Comparison of ENCODE assay signal across 9 cellular contexts in the genomic region with DNA sequence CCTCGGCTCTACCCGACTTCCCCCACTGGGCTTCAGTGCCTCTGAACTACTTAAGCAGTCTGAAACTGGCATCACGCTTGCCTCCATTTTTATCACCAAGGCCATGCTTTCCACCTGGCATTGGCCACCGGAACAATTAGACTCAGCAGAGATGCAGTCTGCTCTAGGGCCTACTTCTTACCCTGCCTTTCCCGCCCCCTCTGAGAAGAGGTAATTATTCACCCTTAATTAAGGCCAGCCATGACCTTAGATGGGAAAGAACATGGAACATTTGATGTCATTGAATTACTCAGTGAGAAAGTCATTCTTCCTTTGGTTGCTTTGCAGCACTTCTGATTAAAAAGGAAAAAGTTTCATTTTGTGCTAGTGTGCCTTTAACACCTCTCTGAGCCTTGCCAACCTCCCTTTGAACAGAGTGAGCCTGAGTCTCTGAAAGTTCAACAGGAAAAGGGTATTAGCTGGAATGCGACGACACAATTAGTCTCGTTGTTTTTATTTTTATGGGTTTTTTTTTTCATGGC.
A peak's percentile ranks its signal among the peaks of the same experiment; 100 is the strongest.
DNase-seq lines count a peak whose midpoint lies in the region; ATAC-seq and TF ChIP-seq lines count a peak whose summit lies in the region.
"Had no signal": no experiment of that assay in that cellular context is flagged by ENCODE, and none has a peak within 500 bp of the region (broad histone marks: within the 10 kb centered on the region; RNA-seq: fewer than 3 reads in every experiment).

No MANE protein-coding gene starts in this region.

- no peak overlapping the region for H3K27ac Mint-ChIP-seq in GM23338

- no peak for TF ChIP-seq POLR2A in gastrocnemius medialis (IDR thresholded peaks at IDR 0.05)

- no peaks in the 10 kb centered on the region for H4K20me1 ChIP-seq in GM23338 (replicated peaks; ENCODE audit: insufficient read depth)

- H3K9me3 Mint-ChIP-seq in GM23338: no peaks in the 10 kb centered on the region; the same call in 2 of the 3 replicates

- 0 out of 2 replicates have a peak, but pooled peaks cover 7% of the 10 kb centered on the region for H3F3A ChIP-seq in GM23338 (replicated peaks; ENCODE audit: low read depth)

- DNase-seq in SJSA1 (ENCODE audit: low read depth in 1 of 2, low spot score in 2 of 2) (peak in 1 of 2 experiments; percentile 17), dorsolateral prefrontal cortex (peak in 1 of 10 donors; percentile 46), gastrocnemius medialis (no peak), NCI-H446 treated with DMSO at 0.1 percent for 48 hours (lab: John Stamatoyannopoulos, UW) (no peak), GM23338 (ENCODE audit: low spot score) (no peak)

- in situ Hi-C loops in gastrocnemius medialis (cut with MboI; ENCODE audit: low sequenced_read_pairs in 4 of 4): no loop called here

- TF ChIP-seq CTCF in dorsolateral prefrontal cortex (IDR thresholded peaks at IDR 0.05 in 54 of 56, conservative IDR thresholded peaks at IDR 0.05 in 2 of 56; ENCODE audit: low read depth in 1 of 56, partially characterized antibody in 56 of 56): no peak
- no peak for TF ChIP-seq CTCF in gastrocnemius medialis (IDR thresholded peaks at IDR 0.05 in 4 of 5, conservative IDR thresholded peaks at IDR 0.05 in 1 of 5)
- no peak for TF ChIP-seq CTCF in GM23338 (conservative IDR thresholded peaks at IDR 0.05; ENCODE audit: low read depth in 2 of 2)

- H3K36me3 ChIP-seq in ACC112 (ENCODE audit: insufficient read depth, low read length) (no peaks in the 10 kb centered on the region), SJSA1 (no peaks in the 10 kb centered on the region), gastrocnemius medialis (no peaks in the 10 kb centered on the region), GM23338 (ENCODE audit: insufficient read depth) (no peaks in the 10 kb centered on the region)
- H3K36me3 ChIP-seq: tibial nerve had no signal

- intact Hi-C loops in dorsolateral prefrontal cortex (cut with DNase I) (no loop called here), gastrocnemius medialis (cut with DNase I; ENCODE audit: low total_unique reads) (no loop called here)

- H3K27me3 Mint-ChIP-seq in GM23338 (ENCODE audit: insufficient read depth, low read depth, poor library complexity): peaks cover 8% of the 10 kb centered on the region

- no peaks in the 10 kb centered on the region for H3K9me3 ChIP-seq in SJSA1 (replicated peaks)
- no peaks in the 10 kb centered on the region for H3K9me3 ChIP-seq in gastrocnemius medialis
- H3K9me3 ChIP-seq: tibial nerve had no signal

- H3K4me3 ChIP-seq in ACC112 (ENCODE audit: low read depth, low read length) (0 out of 2 replicates have a peak overlapping the region, but pooled peaks have one; percentile 4), SJSA1 (no peak overlapping the region), dorsolateral prefrontal cortex (no peak overlapping the region), gastrocnemius medialis (no peak overlapping the region), GM23338 (no peak overlapping the region)
- H3K4me3 ChIP-seq: tibial nerve had no signal

- no peaks in the 10 kb centered on the region for H3K9me2 ChIP-seq in GM23338 (ENCODE audit: insufficient read depth)

- H3K79me2 ChIP-seq in ACC112 (ENCODE audit: control insufficient read depth, insufficient read depth, low read length, unreplicated experiment) (no peaks in the 10 kb centered on the region), GM23338 (replicated peaks; ENCODE audit: insufficient read depth) (no peaks in the 10 kb centered on the region)

- peak overlapping the region; percentile 92 for H3K27ac ChIP-seq in ACC112 (ENCODE audit: low read depth, low read length)
- H3K27ac ChIP-seq in SJSA1: peak overlapping the region; percentile 67
- H3K27ac ChIP-seq in dorsolateral prefrontal cortex: peak overlapping the region in 45 of 59 donors; percentile 1 to 98 (median 89)
- H3K27ac ChIP-seq in gastrocnemius medialis: peak overlapping the region; percentile 45 to 59 (median 48)
- no peak overlapping the region for H3K27ac ChIP-seq in GM23338 (ENCODE audit: low read depth)

- H3K27me3 ChIP-seq in ACC112 (ENCODE audit: insufficient read depth, low read length) (no peaks in the 10 kb centered on the region), SJSA1 (replicated peaks) (no peaks in the 10 kb centered on the region), dorsolateral prefrontal cortex (no peaks in the 10 kb centered on the region), gastrocnemius medialis (peaks cover 23 to 24% (median 24%) of the 10 kb centered on the region in 3 donors), GM23338 (ENCODE audit: insufficient read depth) (no peaks in the 10 kb centered on the region)
- H3K27me3 ChIP-seq: tibial nerve had no signal

- H2AFZ ChIP-seq in ACC112 (ENCODE audit: low read length, unreplicated experiment) (peak overlapping the region; percentile 59), GM23338 (no peak overlapping the region)

- no peak overlapping the region for H3K4me2 ChIP-seq in GM23338

- peaks cover 24% of the 10 kb centered on the region for H3K4me1 ChIP-seq in ACC112 (ENCODE audit: control insufficient read depth, insufficient read depth, low read length, unreplicated experiment)
- H3K4me1 ChIP-seq in SJSA1 (replicated peaks): peaks cover 41% of the 10 kb centered on the region
- no peaks in the 10 kb centered on the region for H3K4me1 ChIP-seq in gastrocnemius medialis
- H3K4me1 ChIP-seq in GM23338 (ENCODE audit: insufficient read depth): peaks cover 11% of the 10 kb centered on the region

- H3K36me3 Mint-ChIP-seq in GM23338 (ENCODE audit: low read depth): no peaks in the 10 kb centered on the region

- no peak overlapping the region for H3K4me3 Mint-ChIP-seq in GM23338

- no peak for ATAC-seq in gastrocnemius medialis
- ATAC-seq in HG03342 (IDR thresholded peaks at IDR 0.05; ENCODE audit: unreplicated experiment): no peak
- no peak for ATAC-seq in GM23338
- no peak for ATAC-seq in GM19328 (IDR thresholded peaks at IDR 0.05; ENCODE audit: unreplicated experiment)

- H3K4me1 Mint-ChIP-seq in GM23338: peaks cover 11% of the 10 kb centered on the region

TF ChIP-seq in GM23338, 12 proteins besides CTCF, POLR2A, EP300 and RAD21 (continues in another document):
- no peak for TF ChIP-seq JUNB (IDR thresholded peaks at IDR 0.05; ENCODE audit: unreplicated experiment)
- TF ChIP-seq, protein P1, sequence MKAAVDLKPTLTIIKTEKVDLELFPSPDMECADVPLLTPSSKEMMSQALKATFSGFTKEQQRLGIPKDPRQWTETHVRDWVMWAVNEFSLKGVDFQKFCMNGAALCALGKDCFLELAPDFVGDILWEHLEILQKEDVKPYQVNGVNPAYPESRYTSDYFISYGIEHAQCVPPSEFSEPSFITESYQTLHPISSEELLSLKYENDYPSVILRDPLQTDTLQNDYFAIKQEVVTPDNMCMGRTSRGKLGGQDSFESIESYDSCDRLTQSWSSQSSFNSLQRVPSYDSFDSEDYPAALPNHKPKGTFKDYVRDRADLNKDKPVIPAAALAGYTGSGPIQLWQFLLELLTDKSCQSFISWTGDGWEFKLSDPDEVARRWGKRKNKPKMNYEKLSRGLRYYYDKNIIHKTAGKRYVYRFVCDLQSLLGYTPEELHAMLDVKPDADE (IDR thresholded peaks at IDR 0.05): no peak
- TF ChIP-seq, protein P2, sequence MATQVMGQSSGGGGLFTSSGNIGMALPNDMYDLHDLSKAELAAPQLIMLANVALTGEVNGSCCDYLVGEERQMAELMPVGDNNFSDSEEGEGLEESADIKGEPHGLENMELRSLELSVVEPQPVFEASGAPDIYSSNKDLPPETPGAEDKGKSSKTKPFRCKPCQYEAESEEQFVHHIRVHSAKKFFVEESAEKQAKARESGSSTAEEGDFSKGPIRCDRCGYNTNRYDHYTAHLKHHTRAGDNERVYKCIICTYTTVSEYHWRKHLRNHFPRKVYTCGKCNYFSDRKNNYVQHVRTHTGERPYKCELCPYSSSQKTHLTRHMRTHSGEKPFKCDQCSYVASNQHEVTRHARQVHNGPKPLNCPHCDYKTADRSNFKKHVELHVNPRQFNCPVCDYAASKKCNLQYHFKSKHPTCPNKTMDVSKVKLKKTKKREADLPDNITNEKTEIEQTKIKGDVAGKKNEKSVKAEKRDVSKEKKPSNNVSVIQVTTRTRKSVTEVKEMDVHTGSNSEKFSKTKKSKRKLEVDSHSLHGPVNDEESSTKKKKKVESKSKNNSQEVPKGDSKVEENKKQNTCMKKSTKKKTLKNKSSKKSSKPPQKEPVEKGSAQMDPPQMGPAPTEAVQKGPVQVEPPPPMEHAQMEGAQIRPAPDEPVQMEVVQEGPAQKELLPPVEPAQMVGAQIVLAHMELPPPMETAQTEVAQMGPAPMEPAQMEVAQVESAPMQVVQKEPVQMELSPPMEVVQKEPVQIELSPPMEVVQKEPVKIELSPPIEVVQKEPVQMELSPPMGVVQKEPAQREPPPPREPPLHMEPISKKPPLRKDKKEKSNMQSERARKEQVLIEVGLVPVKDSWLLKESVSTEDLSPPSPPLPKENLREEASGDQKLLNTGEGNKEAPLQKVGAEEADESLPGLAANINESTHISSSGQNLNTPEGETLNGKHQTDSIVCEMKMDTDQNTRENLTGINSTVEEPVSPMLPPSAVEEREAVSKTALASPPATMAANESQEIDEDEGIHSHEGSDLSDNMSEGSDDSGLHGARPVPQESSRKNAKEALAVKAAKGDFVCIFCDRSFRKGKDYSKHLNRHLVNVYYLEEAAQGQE (IDR thresholded peaks at IDR 0.05; ENCODE audit: unreplicated experiment): no peak
- no peak for TF ChIP-seq STAT1 (IDR thresholded peaks at IDR 0.05; ENCODE audit: unreplicated experiment)
- no peak for TF ChIP-seq ZNF331 (CRISPR knock-in tag; IDR thresholded peaks at IDR 0.05; ENCODE audit: low read depth)
- TF ChIP-seq EZH2phosphoT487 (IDR thresholded peaks at IDR 0.05; ENCODE audit: unreplicated experiment): no peak
- no peak for TF ChIP-seq ZNF114 (CRISPR knock-in tag; IDR thresholded peaks at IDR 0.05)
- no peak for TF ChIP-seq EZH2 (IDR thresholded peaks at IDR 0.05; ENCODE audit: low read depth, unreplicated experiment)
- no peak for TF ChIP-seq CREB1 (CRISPR knock-in tag; IDR thresholded peaks at IDR 0.05; ENCODE audit: low read depth)
- TF ChIP-seq POLR2AphosphoS5 (IDR thresholded peaks at IDR 0.05; ENCODE audit: low read depth): no peak
- TF ChIP-seq NANOG (IDR thresholded peaks at IDR 0.05; ENCODE audit: borderline replicate concordance): no peak
